ENCODE assay signal across 9 cellular contexts in genomic region chr12:51971679-51972423, GRCh38. TPM values are rescaled to one million over a fixed set of nuclear protein-coding genes. Genes with fewer than 3 reads are reported as not detected.
DNase-seq lines count a peak whose midpoint lies in the region; ATAC-seq, FAIRE-seq and TF ChIP-seq lines count a peak whose summit lies in the region.
"Had no signal": no experiment of that assay in that cellular context is flagged by ENCODE, and none has a peak within 500 bp of the region (broad histone marks: within the 10 kb centered on the region; RNA-seq: fewer than 3 reads in every experiment).

No MANE protein-coding gene starts in this region.

- peaks cover 0 to 18% (median 0%) of the 10 kb centered on the region in 3 donors for H3K36me3 ChIP-seq in Peyer's patch

- no peaks in the 10 kb centered on the region for H3K27me3 ChIP-seq in Peyer's patch

- peaks cover 23% of the 10 kb centered on the region for H3K36me3 Mint-ChIP-seq in nephron (ENCODE audit: low read depth)

- POLR2A ChIA-PET in RWPE1 (lab: Yijun Ruan, JAX; ENCODE audit: low non-redundant PET) = no interaction called here

- CTCF ChIA-PET in RWPE1 (lab: Yijun Ruan, JAX) = interaction anchor here (0.7 to 1.1 kb wide), 3 partner anchors 10 to 54 kb away, joined by 3 read pairs; no protein-coding TSS in a partner anchor

- TF ChIP-seq CTCF in nephron (IDR thresholded peaks at IDR 0.05; ENCODE audit: unreplicated experiment in 3 of 3) (no peak), Peyer's patch (IDR thresholded peaks at IDR 0.05) (no peak), RWPE1 (conservative IDR thresholded peaks at IDR 0.05; ENCODE audit: low read depth) (no peak)

- DNase-seq in GM12891 (ENCODE audit: insufficient read length, low spot score) (no peak), astrocyte of the hippocampus (ENCODE audit: low read depth, low spot score) (peak; percentile 24), Peyer's patch (no peak), RWPE1 (ENCODE audit: low spot score) (no peak), HK-2 (ENCODE audit: unreplicated experiment) (no peak)
- DNase-seq: NCI-H1417 treated with DMSO at 0.1 percent for 48 hours had no signal

- no peak for TF ChIP-seq POLR2A in GM12891 (IDR thresholded peaks at IDR 0.05; ENCODE audit: low read depth, low read length)
- no peak for TF ChIP-seq POLR2A in Peyer's patch (IDR thresholded peaks at IDR 0.05)

- peak overlapping the region in 1 of 3 experiments; percentile 3 for H3K4me3 Mint-ChIP-seq in nephron

- peak overlapping the region; percentile 7 to 90 (median 46) for H3K27ac Mint-ChIP-seq in nephron

- H3K27ac ChIP-seq in Peyer's patch (no peak overlapping the region), RWPE1 (no peak overlapping the region)

- ATAC-seq in HG03108 (IDR thresholded peaks at IDR 0.05; ENCODE audit: unreplicated experiment) (peak; percentile 26), GM18519 (IDR thresholded peaks at IDR 0.05; ENCODE audit: low FRiP score, unreplicated experiment) (no peak)

- H3K9me3 ChIP-seq in Peyer's patch = no peaks in the 10 kb centered on the region

- H3K27me3 Mint-ChIP-seq in nephron (ENCODE audit: low read depth) = no peaks in the 10 kb centered on the region

- no peaks in the 10 kb centered on the region for H3K9me3 Mint-ChIP-seq in nephron

- peaks cover 0 to 62% (median 15%) of the 10 kb centered on the region in 4 donors for H3K4me1 ChIP-seq in Peyer's patch

- H3K4me3 ChIP-seq in Peyer's patch = no peak overlapping the region

- H3K4me1 Mint-ChIP-seq in nephron = peaks cover 53% of the 10 kb centered on the region

- FAIRE-seq in GM12891 (lab: Jason Lieb, UNC) = no peak

TF ChIP-seq in GM12891, 5 proteins besides CTCF, POLR2A, EP300 and RAD21:
- TF ChIP-seq POLR2AphosphoS5 (IDR thresholded peaks at IDR 0.05; ENCODE audit: low read depth, low read length) = no peak
- TF ChIP-seq SPI1 (IDR thresholded peaks at IDR 0.05; ENCODE audit: low read depth, low read length) = peak; percentile 81
- TF ChIP-seq TAF1 (IDR thresholded peaks at IDR 0.05; ENCODE audit: low read depth, low read length) = no peak
- no peak for TF ChIP-seq PAX5 (IDR thresholded peaks at IDR 0.05; ENCODE audit: insufficient read depth, low read length, severe bottlenecking)

RNA-seq across cellular contexts. Expression of gene ACVR1B, which starts 20.4 kb away (rescaled TPM):
- polyA plus RNA-seq in GM12891 (2012; ENCODE audit: low read depth, missing spikeins) = 1.6 TPM
- total RNA-seq in Peyer's patch = 10 to 100 TPM in 3 of 4 donors, 1 to 10 TPM in 1; 9.1 to 71.6 (median 59.2) TPM

RNA-seq across cellular contexts. Expression of gene TAMALIN, which starts 34.9 kb away (rescaled TPM):
- 1.3 TPM for polyA plus RNA-seq in GM12891 (2012; ENCODE audit: low read depth, missing spikeins)
- 100 to 1,000 TPM in 1 of 4 donors, 10 to 100 TPM in 1, 1 to 10 TPM in 2; 1.2 to 112 (median 16.2) TPM for total RNA-seq in Peyer's patch
